8 cellular contexts compared by ENCODE assay signal in the genomic region with DNA sequence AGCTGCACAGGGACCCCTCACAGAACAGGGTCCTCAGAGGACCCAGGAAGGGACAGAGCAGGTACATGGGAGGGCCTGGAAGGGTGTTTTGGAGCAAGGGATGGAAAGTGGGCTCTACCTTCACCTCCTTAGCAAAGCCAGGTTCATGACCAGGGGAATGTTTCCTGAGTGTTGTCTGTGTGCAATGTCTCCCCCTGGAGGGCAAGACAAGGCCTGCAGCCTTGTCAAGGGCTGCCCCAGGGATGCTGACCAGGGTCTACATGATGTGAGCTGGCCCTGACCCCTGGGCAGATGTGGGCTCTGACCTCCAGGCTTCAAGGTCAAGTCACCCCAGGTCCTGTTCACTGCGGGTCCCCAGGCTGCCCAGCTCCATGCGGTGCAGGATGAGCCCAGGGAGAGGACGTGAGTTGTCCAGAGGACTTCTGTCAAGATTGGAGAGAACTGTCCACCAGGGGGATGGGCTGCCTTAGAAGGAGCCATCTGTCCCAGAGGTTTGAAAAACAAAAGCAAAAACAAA.
A peak's percentile ranks its signal among the peaks of the same experiment; 100 is the strongest.
DNase-seq lines count a peak whose midpoint lies in the region; ATAC-seq and TF ChIP-seq lines count a peak whose summit lies in the region.

No MANE protein-coding gene starts in this region.

- no peak for ATAC-seq in GM19328 (IDR thresholded peaks at IDR 0.05; ENCODE audit: unreplicated experiment)

- DNase-seq in GDM1 (lab: John Stamatoyannopoulos, UW): peak; percentile 34
- peak; percentile 81 for DNase-seq in HuH-7 (ENCODE audit: low spot score)
- peak; percentile 62 for DNase-seq in T-helper 9 cell
- peak; percentile 42 for DNase-seq in astrocyte of the spinal cord (ENCODE audit: low read depth, low spot score)
- peak; percentile 17 for DNase-seq in iPS DF 19.7 (ENCODE audit: low read depth, low spot score)
- DNase-seq in smooth muscle cell of the brain vasculature (ENCODE audit: low read depth, low spot score): peak; percentile 28
- no peak for DNase-seq in middle frontal gyrus (ENCODE audit: extremely low spot score, low spot score)

- peak; percentile 96 for TF ChIP-seq CTCF in astrocyte of the spinal cord (IDR thresholded peaks at IDR 0.05; ENCODE audit: low read depth, low read length)

- in situ Hi-C loops in astrocyte of the spinal cord (cut with HindIII; ENCODE audit: low sequenced_read_pairs): no loop called here

- H3K4me3 ChIP-seq in astrocyte of the spinal cord (ENCODE audit: low read depth, low read length): no peak overlapping the region
